In the genomic region with DNA sequence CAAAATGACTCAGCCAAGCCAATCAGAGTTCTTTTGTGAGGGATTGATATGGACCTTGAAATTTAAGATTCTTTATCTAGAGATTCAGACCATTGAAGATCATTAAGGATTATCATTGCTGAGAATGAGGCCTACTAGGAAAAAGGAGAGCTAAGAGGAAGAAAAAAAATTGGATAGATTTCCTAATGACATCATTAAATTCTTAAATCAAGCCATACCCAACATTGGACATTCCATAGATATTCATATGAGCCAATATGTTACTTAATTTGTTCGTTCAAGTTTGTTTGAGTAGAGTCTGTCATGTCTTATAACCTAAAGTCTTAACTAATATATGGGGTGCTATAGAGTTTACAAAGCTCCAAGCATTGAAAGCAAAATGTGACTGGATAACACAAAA, we compare ENCODE assay signal across 24 cellular contexts.
"Had no signal": no experiment of that assay in that cellular context is flagged by ENCODE, and none has a peak within 500 bp of the region (broad histone marks: within the 10 kb centered on the region; RNA-seq: fewer than 3 reads in every experiment).

No MANE protein-coding gene starts in this region.

- H3K27me3 ChIP-seq: ovary, stomach, thyroid gland, transverse colon, upper lobe of left lung, vagina had no signal

- H3K4me3 ChIP-seq: ovary, psoas muscle, skin epidermis, stomach, thoracic aorta, thyroid gland, transverse colon, upper lobe of left lung, vagina had no signal

- H3K79me2 ChIP-seq: parathyroid adenoma had no signal

- DNase-seq: naive thymus-derived CD4-positive, alpha-beta T cell; natural killer cell; occipital lobe; ovary; posterior cingulate gyrus; psoas muscle; right cardiac atrium; stimulated activated CD4-positive, alpha-beta T cell treated with anti-CD3 and anti-CD28 coated beads, Interleukin-15, amount 100 ng/mL, for 24 hours; stimulated activated CD4-positive, alpha-beta T cell treated with anti-CD3 and anti-CD28 coated beads, Interleukin-2, amount 100 ng/mL, for 24 hours; stimulated activated CD4-positive, alpha-beta T cell treated with anti-CD3 and anti-CD28 coated beads, Interleukin-2, amount 100 ng/mL, for 48 hours; stimulated activated CD4-positive, alpha-beta T cell treated with anti-CD3 and anti-CD28 coated beads, Interleukin-4, amount 100 ng/mL, for 24 hours; stimulated activated naive B cell treated with anti-CD40 and anti-IgM and Interleukin-4, amounts not matched to agents 10 μg/mL and 1 μg/mL and 100 μg/mL, for 72 hours; stimulated activated naive CD4-positive, alpha-beta T cell treated with Interleukin-2 at 50 U/mL for 16 hours; stomach; thyroid gland; transverse colon; upper lobe of left lung had no signal

- H2AFZ ChIP-seq: parathyroid adenoma had no signal

- ATAC-seq: naive thymus-derived CD4-positive, alpha-beta T cell; natural killer cell; psoas muscle; right cardiac atrium; sciatic nerve; stimulated activated effector memory CD8-positive, alpha-beta T cell treated with anti-CD3 and anti-CD28 coated beads, Interleukin-12 subunit alpha, Interleukin-12 subunit beta, amount 100 ng/mL, for 72 hours; stimulated activated naive B cell treated with anti-CD40 and anti-IgM and Interleukin-4, amounts not matched to agents 10 μg/mL and 1 μg/mL and 100 μg/mL, for 72 hours had no signal

- H3K9ac ChIP-seq: parathyroid adenoma had no signal

- H3K4me1 ChIP-seq: parathyroid adenoma, psoas muscle, thyroid gland, transverse colon, upper lobe of left lung, vagina had no signal

- H3K36me3 ChIP-seq: ovary, stomach, thoracic aorta, thyroid gland, transverse colon, upper lobe of left lung, vagina had no signal

- H3K9me3 ChIP-seq: ovary, psoas muscle, stomach, thoracic aorta, thyroid gland, transverse colon, upper lobe of left lung, vagina had no signal

- H3K27ac ChIP-seq: ovary, parathyroid adenoma, psoas muscle, skin epidermis, stomach, thoracic aorta, thyroid gland, transverse colon, upper lobe of left lung, vagina had no signal

- FAIRE-seq: urothelium cell line had no signal
